In the genomic region with DNA sequence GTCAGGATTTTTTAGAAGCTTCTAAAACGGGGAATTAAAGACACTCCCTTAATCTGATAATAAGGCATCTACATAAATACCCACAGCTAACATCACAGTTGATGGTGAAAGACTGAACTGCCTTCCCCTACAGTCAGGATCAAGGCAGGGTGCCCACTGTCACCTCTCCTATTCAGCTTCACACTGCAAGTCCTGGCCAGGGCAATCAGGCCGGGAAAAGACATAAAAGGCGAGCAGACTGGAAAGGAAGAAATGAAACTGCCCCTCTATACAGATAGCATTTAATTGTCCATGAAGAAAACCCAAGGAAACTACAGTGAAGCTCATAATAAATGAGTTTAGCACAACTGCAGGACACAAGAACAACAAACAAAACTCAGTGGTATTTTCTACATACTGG, we compare ENCODE assay signal across 22 cellular contexts.
"Had no signal": no experiment of that assay in that cellular context is flagged by ENCODE, and none has a peak within 500 bp of the region (broad histone marks: within the 10 kb centered on the region; RNA-seq: fewer than 3 reads in every experiment).

No MANE protein-coding gene starts in this region.

- H3K27me3 Mint-ChIP-seq: naive B cell; stimulated activated memory B cell treated with anti-CD40 and anti-IgM and Interleukin-4, amounts not matched to agents 10 μg/mL and 1 μg/mL and 100 μg/mL, for 72 hours; stimulated activated naive CD8-positive, alpha-beta T cell treated with anti-CD3 and anti-CD28 coated beads, Interleukin-15, Interleukin-2, amounts not matched to agents 100 ng/mL and 50 ng/mL, for 24 hours had no signal

- ATAC-seq: lower lobe of right lung; sciatic nerve; stimulated activated memory B cell treated with anti-CD40 and anti-IgM and Interleukin-4, amounts not matched to agents 10 μg/mL and 1 μg/mL and 100 μg/mL, for 72 hours had no signal

- H3K27ac Mint-ChIP-seq: nephron; stimulated activated memory B cell treated with anti-CD40 and anti-IgM and Interleukin-4, amounts not matched to agents 10 μg/mL and 1 μg/mL and 100 μg/mL, for 72 hours; stimulated activated naive CD8-positive, alpha-beta T cell treated with anti-CD3 and anti-CD28 coated beads, Interleukin-15, Interleukin-2, amounts not matched to agents 100 ng/mL and 50 ng/mL, for 24 hours had no signal

- H3K9me3 Mint-ChIP-seq: naive B cell; nephron; stimulated activated memory B cell treated with anti-CD40 and anti-IgM and Interleukin-4, amounts not matched to agents 10 μg/mL and 1 μg/mL and 100 μg/mL, for 72 hours; stimulated activated naive CD8-positive, alpha-beta T cell treated with anti-CD3 and anti-CD28 coated beads, Interleukin-15, Interleukin-2, amounts not matched to agents 100 ng/mL and 50 ng/mL, for 24 hours had no signal

- H3K4me3 ChIP-seq: colonic mucosa, heart right ventricle, lower lobe of right lung, pancreas, prostate gland, spleen, testis, tibial nerve, upper lobe of right lung, vagina had no signal

- H3K4me1 ChIP-seq: colonic mucosa, lower lobe of right lung, pancreas, prostate gland, testis, upper lobe of right lung, vagina had no signal

- H3K9me3 ChIP-seq: colonic mucosa, heart right ventricle, lower lobe of right lung, pancreas, prostate gland, spleen, testis, tibial nerve, upper lobe of right lung, vagina had no signal

- DNase-seq: colonic mucosa; erythroblast; kidney glomerular epithelial cell; lower lobe of right lung; mesenchymal stem cell; naive B cell; occipital lobe; pancreas; spleen; stimulated activated CD4-positive, alpha-beta T cell treated with anti-CD3 and anti-CD28 coated beads, Interleukin-15, amount 100 ng/mL, for 24 hours; stimulated activated CD4-positive, alpha-beta T cell treated with anti-CD3 and anti-CD28 coated beads, Interleukin-1b, Interleukin-23, amount 100 ng/mL, for 48 hours; stimulated activated CD4-positive, alpha-beta T cell treated with anti-CD3 and anti-CD28 coated beads, Interleukin-4, amount 100 ng/mL, for 24 hours; testis; upper lobe of right lung had no signal

- H3K4me1 Mint-ChIP-seq: nephron had no signal

- H3K36me3 ChIP-seq: colonic mucosa had no signal

- H3K27ac ChIP-seq: colonic mucosa, heart right ventricle, lower lobe of right lung, pancreas, prostate gland, spleen, testis, tibial nerve, upper lobe of right lung, vagina had no signal

- H3K27me3 ChIP-seq: colonic mucosa, heart right ventricle, pancreas, spleen, testis, tibial nerve, upper lobe of right lung, vagina had no signal

- H3K4me3 Mint-ChIP-seq: naive B cell; nephron; stimulated activated memory B cell treated with anti-CD40 and anti-IgM and Interleukin-4, amounts not matched to agents 10 μg/mL and 1 μg/mL and 100 μg/mL, for 72 hours; stimulated activated naive CD8-positive, alpha-beta T cell treated with anti-CD3 and anti-CD28 coated beads, Interleukin-15, Interleukin-2, amounts not matched to agents 100 ng/mL and 50 ng/mL, for 24 hours had no signal
